15 cellular contexts compared by ENCODE assay signal in the genomic region with DNA sequence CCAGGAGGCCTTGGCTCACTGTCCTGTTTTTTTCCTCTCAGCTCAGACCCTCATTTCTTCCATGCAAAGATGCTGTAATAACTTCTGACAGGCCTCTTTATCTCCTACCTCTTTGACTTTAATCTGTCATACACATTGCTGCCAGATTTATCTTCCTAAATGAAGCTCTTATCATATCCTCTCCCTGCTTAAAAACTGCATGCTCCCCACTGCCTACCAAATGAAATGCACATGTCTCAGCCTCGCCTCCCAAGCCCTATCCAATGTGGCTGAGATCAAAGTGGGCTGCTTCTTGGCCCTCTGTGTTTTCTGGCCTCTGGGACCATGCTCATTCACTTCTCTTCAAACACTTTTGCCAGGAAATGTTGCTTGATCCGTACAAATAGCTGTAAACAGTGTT. TPM values are rescaled to one million over a fixed set of nuclear protein-coding genes. Genes with fewer than 3 reads are reported as not detected.
DNase-seq lines count a peak whose midpoint lies in the region; ATAC-seq and TF ChIP-seq lines count a peak whose summit lies in the region.
"Had no signal": no experiment of that assay in that cellular context is flagged by ENCODE, and none has a peak within 500 bp of the region (broad histone marks: within the 10 kb centered on the region; RNA-seq: fewer than 3 reads in every experiment).

No MANE protein-coding gene starts in this region.

- H3K27ac Mint-ChIP-seq in endodermal cell (no peak overlapping the region), osteocyte (ENCODE audit: unreplicated experiment) (no peak overlapping the region)
- H3K27ac Mint-ChIP-seq: CD4-positive, alpha-beta T cell; GM23338 had no signal

- DNase-seq in right cardiac atrium (no peak), heart left ventricle (no peak), endodermal cell (peak; percentile 9), osteocyte (ENCODE audit: extremely low spot score, unreplicated experiment) (peak; percentile 57), AG08395 (ENCODE audit: low spot score) (no peak)
- DNase-seq in stimulated activated naive CD4-positive, alpha-beta T cell (lab: John Stamatoyannopoulos, UW) = no peak
- DNase-seq: 8988T; C1 segment of cervical spinal cord; Calu3; CD4-positive, alpha-beta T cell; DMS 273 treated with DMSO at 0.1 percent for 48 hours; H7 had no signal

- no peaks in the 10 kb centered on the region for H3K36me3 ChIP-seq in heart left ventricle
- no peaks in the 10 kb centered on the region for H3K36me3 ChIP-seq in endodermal cell (ENCODE audit: control insufficient read depth, insufficient read depth, low read length)

- H3K4me1 ChIP-seq in right cardiac atrium (ENCODE audit: control insufficient read depth, insufficient read depth, low read length) = peaks cover 2% of the 10 kb centered on the region
- peaks cover 0 to 31% (median 5%) of the 10 kb centered on the region in 12 donors for H3K4me1 ChIP-seq in heart left ventricle
- H3K4me1 ChIP-seq in endodermal cell (ENCODE audit: control insufficient read depth, insufficient read depth, low read length) = no peaks in the 10 kb centered on the region

- no peak overlapping the region for H3K4me3 Mint-ChIP-seq in endodermal cell
- H3K4me3 Mint-ChIP-seq in osteocyte (ENCODE audit: unreplicated experiment) = no peak overlapping the region
- H3K4me3 Mint-ChIP-seq: CD4-positive, alpha-beta T cell; GM23338 had no signal

- no peak for TF ChIP-seq POLR2A in heart left ventricle (IDR thresholded peaks at IDR 0.05)

- H3K36me3 Mint-ChIP-seq in endodermal cell (ENCODE audit: low read depth) (no peaks in the 10 kb centered on the region), osteocyte (ENCODE audit: unreplicated experiment) (no peaks in the 10 kb centered on the region)

- H3K27ac ChIP-seq in right cardiac atrium (ENCODE audit: low read length) (peak overlapping the region; percentile 11), heart left ventricle (no peak overlapping the region), endodermal cell (ENCODE audit: low read depth, low read length) (no peak overlapping the region)

- TF ChIP-seq CTCF in heart left ventricle (IDR thresholded peaks at IDR 0.05) = no peak
- TF ChIP-seq CTCF in endodermal cell (conservative IDR thresholded peaks at IDR 0.05) = no peak
- no peak for TF ChIP-seq CTCF in osteocyte (IDR thresholded peaks at IDR 0.05)

- H3K9me3 ChIP-seq in right cardiac atrium (ENCODE audit: control insufficient read depth, low read length) (no peaks in the 10 kb centered on the region), heart left ventricle (no peaks in the 10 kb centered on the region), endodermal cell (ENCODE audit: control insufficient read depth, low read length) (peaks cover 5% of the 10 kb centered on the region)

- no peaks in the 10 kb centered on the region for H3K4me1 Mint-ChIP-seq in endodermal cell
- H3K4me1 Mint-ChIP-seq in osteocyte (ENCODE audit: unreplicated experiment) = no peaks in the 10 kb centered on the region

- H3K4me3 ChIP-seq in right cardiac atrium (ENCODE audit: low read length) (no peak overlapping the region), heart left ventricle (no peak overlapping the region), endodermal cell (ENCODE audit: low read length) (no peak overlapping the region)
- H3K4me3 ChIP-seq: GM12878, GM23338 had no signal

- 55% methylated on average over 2 of the region's 2 CpGs for WGBS in right cardiac atrium
- 72 to 91% (median 80%) methylated on average over 2 of the region's 2 CpGs for WGBS in heart left ventricle, 4 donors
- WGBS in endodermal cell (ENCODE audit: insufficient coverage in 1 of 2, insufficient read length in 1 of 2), 2 experiments = 96 to 100% methylated on average over 1 to 2 of the region's 2 CpGs

- H3K9ac ChIP-seq in endodermal cell (ENCODE audit: extremely low read depth, low read length, poor library complexity, severe bottlenecking) = no peak overlapping the region

- H3K27me3 Mint-ChIP-seq in endodermal cell (ENCODE audit: insufficient read depth) (no peaks in the 10 kb centered on the region), osteocyte (ENCODE audit: unreplicated experiment) (no peaks in the 10 kb centered on the region)
- H3K27me3 Mint-ChIP-seq: CD4-positive, alpha-beta T cell had no signal

- H3K9me3 Mint-ChIP-seq in endodermal cell = peaks cover 3% of the 10 kb centered on the region
- H3K9me3 Mint-ChIP-seq in osteocyte (ENCODE audit: unreplicated experiment) = no peaks in the 10 kb centered on the region
- H3K9me3 Mint-ChIP-seq: CD4-positive, alpha-beta T cell; GM23338 had no signal

- intact Hi-C loops in right cardiac atrium (cut with DNase I) = no loop called here
- intact Hi-C loops in heart left ventricle (cut with DNase I) = no loop called here

- H3K27me3 ChIP-seq in right cardiac atrium (ENCODE audit: control insufficient read depth, insufficient read depth) (no peaks in the 10 kb centered on the region), heart left ventricle (no peaks in the 10 kb centered on the region), endodermal cell (ENCODE audit: control insufficient read depth, insufficient read depth, low read length, poor library complexity, severe bottlenecking) (no peaks in the 10 kb centered on the region)

- no peak for ATAC-seq in right cardiac atrium
- ATAC-seq in heart left ventricle = no peak
- ATAC-seq in HG03460 (IDR thresholded peaks at IDR 0.05; ENCODE audit: unreplicated experiment) = no peak
- ATAC-seq: GM12878, GM23338 had no signal

RNA-seq across cellular contexts. Expression of gene IRF2BP2, which starts 38.3 kb away (rescaled TPM):
- total RNA-seq in right cardiac atrium (100 to 1,000 TPM in 3 of 4 donors, 10 to 100 TPM in 1; 92.3 to 123 (median 108) TPM), heart left ventricle (100 to 1,000 TPM in 4 of 9 donors, 10 to 100 TPM in 5; 76.7 to 126 (median 81.3) TPM), endodermal cell (10 to 100 TPM; 41.6 to 45.7 TPM), osteocyte (154 and 170 TPM in 2 replicates)
- polyA plus RNA-seq in right cardiac atrium (69.3 TPM), heart left ventricle (10 to 100 TPM; 36.1 to 77.4 TPM)
- polyA plus RNA-seq in endodermal cell (2013, experiment 1 of 2) = 63.2 TPM
- polyA plus RNA-seq in endodermal cell (2013, experiment 2 of 2) = 56.4 TPM

Comparison
In these comparisons a context has a peak if more than half of its experiments do, and no peak if none do; other contexts are left out.
1. DNase-seq: peak in endodermal cell (single experiment) and osteocyte (single experiment); none in right cardiac atrium (0 of 3), heart left ventricle (0 of 5), AG08395 (single experiment) and stimulated activated naive CD4-positive, alpha-beta T cell (0 of 6).